In genomic region chr17:50361561-50362480, GRCh38 we compare ENCODE assay signal across 8 cellular contexts. TPM values are rescaled to one million over a fixed set of nuclear protein-coding genes. Genes with fewer than 3 reads are reported as not detected.
A peak's percentile ranks its signal among the peaks of the same experiment; 100 is the strongest.
DNase-seq lines count a peak whose midpoint lies in the region; ATAC-seq, FAIRE-seq and TF ChIP-seq lines count a peak whose summit lies in the region.

No MANE protein-coding gene starts in this region.

- TF ChIP-seq RAD21 in HepG2 (CRISPR knock-in tag; IDR thresholded peaks at IDR 0.05) = peak; percentile 76

- H3K4me3 Mint-ChIP-seq in activated B cell treated with CpG ODN at 0.5 μM for 24 hours = no peak overlapping the region

- H3K4me1 Mint-ChIP-seq in activated B cell treated with CpG ODN at 0.5 μM for 24 hours = peaks cover 7% of the 10 kb centered on the region

- no peak overlapping the region for H3K27ac ChIP-seq in C4-2B
- no peak overlapping the region for H3K27ac ChIP-seq in colonic mucosa
- H3K27ac ChIP-seq in HepG2 (ENCODE audit: extremely low read length, insufficient read depth, low read length) = peak overlapping the region; percentile 24

- peak; percentile 65 for DNase-seq in NCI-H2227 (lab: John Stamatoyannopoulos, UW; ENCODE audit: unreplicated experiment)
- DNase-seq in activated B cell treated with CpG ODN at 0.5 μM for 24 hours = no peak
- DNase-seq in colonic mucosa = peak; percentile 67
- peak; percentile 75 for DNase-seq in HepG2 (ENCODE audit: low spot score)
- DNase-seq in stimulated activated CD4-positive, alpha-beta T cell treated with anti-CD3 and anti-CD28 coated beads, TNF-alpha, amount 100 ng/mL, for 1 hour (ENCODE audit: low read depth in 3 of 3, low spot score in 1 of 3) = peak in 2 of 3 donors; percentile 8 to 35

- no peaks in the 10 kb centered on the region for H3K9me3 Mint-ChIP-seq in activated B cell treated with CpG ODN at 0.5 μM for 24 hours

- H3K36me3 ChIP-seq in colonic mucosa = peaks cover 5% of the 10 kb centered on the region
- peaks cover 15 to 39% of the 10 kb centered on the region in 2 experiments for H3K36me3 ChIP-seq in HepG2 (replicated peaks in 1 of 2; ENCODE audit: control insufficient read depth in 1 of 2, insufficient read depth in 2 of 2, low read length in 2 of 2)

- peak; percentile 13 to 44; a peak in 1 of 4 replicates for TF ChIP-seq POLR2A in HepG2 (IDR thresholded peaks at IDR 0.05; ENCODE audit: insufficient read depth in 1 of 2, low read depth in 2 of 2, low read length in 2 of 2)

- in situ Hi-C loops in HepG2 (cut with HindIII; ENCODE audit: extremely low pct_ligation_motif_present, low pct_unique_long_range_greater_than_20kb) = no loop called here

- H3K4me2 ChIP-seq in HepG2 (ENCODE audit: low read depth, low read length) = no peak overlapping the region

- intact Hi-C loops in activated B cell treated with CpG ODN at 0.5 μM for 24 hours (cut with micrococcal nuclease) (loop anchor here (1.0 to 5.0 kb wide), 3 partner anchors 35 to 139 kb away; partner anchors contain the start of gene LRRC59), colonic mucosa (cut with DNase I) (loop anchor here (2.0 to 5.0 kb wide), 2 partner anchors 35 to 117 kb away; partner anchors contain the start of genes LRRC59 and RSAD1), HepG2 (cut with micrococcal nuclease; ENCODE audit: unreplicated experiment) (loop anchor here (1.0 kb wide), 1 partner anchor 117 kb away; no protein-coding TSS in a partner anchor)

- H2AFZ ChIP-seq in HepG2 (ENCODE audit: low read length) = no peak overlapping the region

- no peaks in the 10 kb centered on the region for H3K27me3 ChIP-seq in colonic mucosa
- no peaks in the 10 kb centered on the region for H3K27me3 ChIP-seq in HepG2 (ENCODE audit: control insufficient read depth in 1 of 2, insufficient read depth in 2 of 2, low read length in 2 of 2)

- no peaks in the 10 kb centered on the region for H3K79me2 ChIP-seq in HepG2 (ENCODE audit: insufficient read depth, low read length)

- H3K4me3 ChIP-seq in colonic mucosa (no peak overlapping the region), HepG2 (replicated peaks in 1 of 3; ENCODE audit: insufficient read depth in 1 of 3, low read depth in 2 of 3, low read length in 3 of 3) (no peak overlapping the region)

- CTCF ChIA-PET in activated B cell treated with CpG ODN at 0.5 μM for 24 hours (lab: Charles Lee) (interaction anchor here (0.7 to 4.1 kb wide), 18 partner anchors 9 to 162 kb away, joined by 3 to 29 read pairs (median 5); partner anchors contain the start of genes LRRC59, RSAD1 and XYLT2), HepG2 (lab: Yijun Ruan, JAX; ENCODE audit: low intra/inter-chr PET ratio, low total read pairs) (interaction anchor here (0.8 to 2.0 kb wide), 2 partner anchors 36 to 117 kb away, joined by 3 to 20 read pairs; partner anchors contain the start of genes LRRC59 and RSAD1)

- no peak for TF ChIP-seq EP300 in HepG2 (IDR thresholded peaks at IDR 0.05; ENCODE audit: low read depth in 2 of 2, low read length in 2 of 2)
- TF ChIP-seq EP300 in HepG2 (CRISPR knock-in tag; IDR thresholded peaks at IDR 0.05; ENCODE audit: borderline replicate concordance) = no peak

- peak; percentile 97 for FAIRE-seq in HepG2 (lab: Jason Lieb, UNC)

- peaks cover 5% of the 10 kb centered on the region for H3K4me1 ChIP-seq in colonic mucosa
- peaks cover 44% of the 10 kb centered on the region for H3K4me1 ChIP-seq in HepG2 (ENCODE audit: insufficient read depth, low read length)

- H3K27me3 Mint-ChIP-seq in activated B cell treated with CpG ODN at 0.5 μM for 24 hours = no peaks in the 10 kb centered on the region

- H3K9ac ChIP-seq in colonic mucosa (ENCODE audit: low read depth in 2 of 2, low read length in 2 of 2) (peak overlapping the region; percentile 3 to 18), HepG2 (ENCODE audit: insufficient read depth, low read depth, low read length) (no peak overlapping the region)

- H4K20me1 ChIP-seq in HepG2 (ENCODE audit: insufficient read depth, low read length) = no peaks in the 10 kb centered on the region

- no peaks in the 10 kb centered on the region for H3K9me3 ChIP-seq in colonic mucosa
- H3K9me3 ChIP-seq in HepG2 (ENCODE audit: low read length) = no peaks in the 10 kb centered on the region

- TSS peak; percentile 23 for BruUV-seq in HepG2 (replicated peaks; lab: Mats Ljungman, UMichigan)

- WGBS in HepG2 (ENCODE audit: low lambda C conversion rate) = 33% methylated on average over 11 of the region's 11 CpGs

- ATAC-seq in GM21515 (IDR thresholded peaks at IDR 0.05; ENCODE audit: unreplicated experiment) (peak; percentile 51), activated B cell treated with CpG ODN at 0.5 μM for 24 hours (ENCODE audit: low read depth) (peak; percentile 97), HepG2 (peak; percentile 70), GM21381 (IDR thresholded peaks at IDR 0.05; ENCODE audit: unreplicated experiment) (no peak)

- POLR2A ChIA-PET in activated B cell treated with CpG ODN at 0.5 μM for 24 hours (lab: Charles Lee) = interaction anchor here (0.9 to 2.0 kb wide), 5 partner anchors 10 to 117 kb away, joined by 3 to 9 read pairs (median 7); partner anchors contain the start of genes LRRC59 and RSAD1
- POLR2A ChIA-PET in HepG2 (lab: Yijun Ruan, JAX) = interaction anchor here (0.7 to 2.7 kb wide), 10 partner anchors 9 to 181 kb away, joined by 3 to 21 read pairs (median 6); partner anchors contain the start of genes LRRC59 and XYLT2

- H3K36me3 Mint-ChIP-seq in activated B cell treated with CpG ODN at 0.5 μM for 24 hours (ENCODE audit: low read depth) = peaks cover 46% of the 10 kb centered on the region

- H3K27ac Mint-ChIP-seq in activated B cell treated with CpG ODN at 0.5 μM for 24 hours = peak overlapping the region; percentile 70

- TF ChIP-seq CTCF in C4-2B (conservative IDR thresholded peaks at IDR 0.05) (peak; percentile 93), activated B cell treated with CpG ODN at 0.5 μM for 24 hours (IDR thresholded peaks at IDR 0.05) (peak; percentile 30), colonic mucosa (IDR thresholded peaks at IDR 0.05) (peak; percentile 85), HepG2 (CRISPR knock-in tag; IDR thresholded peaks at IDR 0.05) (peak; percentile 90)

RNA-seq across cellular contexts. Expression of gene MRPL27, which starts 11.2 kb away (rescaled TPM):
- total RNA-seq in activated B cell treated with CpG ODN at 0.5 μM for 24 hours = 45.0 and 49.2 TPM in 2 replicates
- 100 to 1,000 TPM in 1 of 2 donors, 10 to 100 TPM in 1; 71.7 to 135 TPM for total RNA-seq in colonic mucosa
- total RNA-seq in HepG2 (2016; rRNA removed; fragmentation: Illumina TruSeq; extraction: Trizol) = 217 and 294 TPM in 2 replicates
- 159 and 163 TPM in 2 replicates for total RNA-seq in HepG2 (2016; cell fraction: cytosol; rRNA removed; fragmentation: Illumina TruSeq; extraction: Trizol; ENCODE audit: low read depth)
- total RNA-seq in HepG2 (2016; cell fraction: insoluble cytoplasmic fraction; rRNA removed; fragmentation: Illumina TruSeq; extraction: Trizol) = 225 and 322 TPM in 2 replicates
- 113 and 118 TPM in 2 replicates for total RNA-seq in HepG2 (2016; cell fraction: membrane; rRNA removed; fragmentation: Illumina TruSeq; extraction: Trizol)
- 94.1 and 102 TPM in 2 replicates for total RNA-seq in HepG2 (2016; cell fraction: nucleus; rRNA removed; fragmentation: Illumina TruSeq; extraction: Trizol)
- 131 and 137 TPM in 2 replicates for polyA plus RNA-seq in HepG2 (2011; rRNA removed)
- 178 and 188 TPM in 2 replicates for polyA plus RNA-seq in HepG2 (2011; cell fraction: cytosol; rRNA removed)
- 65.8 and 77.3 TPM in 2 replicates for polyA plus RNA-seq in HepG2 (2011; cell fraction: nucleus; rRNA removed)
- polyA plus RNA-seq in HepG2 (2012) = 92.3 and 97.7 TPM in 2 replicates
- 113 and 115 TPM in 2 replicates for polyA plus RNA-seq in HepG2 (2016; cell fraction: cytosol; fragmentation: Illumina TruSeq; extraction: Trizol; ENCODE audit: low read depth)
- polyA plus RNA-seq in HepG2 (2016; cell fraction: insoluble cytoplasmic fraction; fragmentation: Illumina TruSeq; extraction: Trizol; ENCODE audit: low read depth) = 260 and 314 TPM in 2 replicates
- 75.9 and 83.5 TPM in 2 replicates for polyA plus RNA-seq in HepG2 (2016; cell fraction: membrane; fragmentation: Illumina TruSeq; extraction: Trizol; ENCODE audit: low read depth)
- 124 and 142 TPM in 2 replicates for polyA plus RNA-seq in HepG2 (2016; cell fraction: nucleus; fragmentation: Illumina TruSeq; extraction: Trizol; ENCODE audit: insufficient read depth, low read depth)
- polyA minus RNA-seq in HepG2 (2011; rRNA and poly(A)+ RNA removed; ENCODE audit: low replicate concordance) = 68.9 and 78.1 TPM in 2 replicates
- 21.0 and 23.5 TPM in 2 replicates for polyA minus RNA-seq in HepG2 (2011; cell fraction: cytosol; rRNA and poly(A)+ RNA removed)
- polyA minus RNA-seq in HepG2 (2011; cell fraction: nucleus; rRNA and poly(A)+ RNA removed) = 83.2 and 89.1 TPM in 2 replicates

RNA-seq across cellular contexts. Expression of gene EME1, which starts 11.2 kb away (rescaled TPM):
- total RNA-seq in activated B cell treated with CpG ODN at 0.5 μM for 24 hours = 3.1 and 3.6 TPM in 2 replicates
- total RNA-seq in colonic mucosa = 10 to 100 TPM in 1 of 2 donors, 1 to 10 TPM in 1; 1.8 to 10.1 TPM
- total RNA-seq in HepG2 (2016; rRNA removed; fragmentation: Illumina TruSeq; extraction: Trizol) = 17.3 and 24.6 TPM in 2 replicates
- 6.4 and 7.4 TPM in 2 replicates for total RNA-seq in HepG2 (2016; cell fraction: cytosol; rRNA removed; fragmentation: Illumina TruSeq; extraction: Trizol; ENCODE audit: low read depth)
- total RNA-seq in HepG2 (2016; cell fraction: insoluble cytoplasmic fraction; rRNA removed; fragmentation: Illumina TruSeq; extraction: Trizol) = 17.1 and 25.6 TPM in 2 replicates
- 7.7 and 8.9 TPM in 2 replicates for total RNA-seq in HepG2 (2016; cell fraction: membrane; rRNA removed; fragmentation: Illumina TruSeq; extraction: Trizol)
- total RNA-seq in HepG2 (2016; cell fraction: nucleus; rRNA removed; fragmentation: Illumina TruSeq; extraction: Trizol) = 28.4 and 31.8 TPM in 2 replicates
- polyA plus RNA-seq in HepG2 (2011; rRNA removed) = 13.4 and 20.7 TPM in 2 replicates
- polyA plus RNA-seq in HepG2 (2011; cell fraction: cytosol; rRNA removed) = 4.7 and 7.1 TPM in 2 replicates
- polyA plus RNA-seq in HepG2 (2011; cell fraction: nucleus; rRNA removed) = 58.4 and 108 TPM in 2 replicates
- 6.6 and 17.5 TPM in 2 replicates for polyA plus RNA-seq in HepG2 (2012)
- polyA plus RNA-seq in HepG2 (2016; cell fraction: cytosol; fragmentation: Illumina TruSeq; extraction: Trizol; ENCODE audit: low read depth) = 1.3 and 1.6 TPM in 2 replicates
- 13.3 and 16.0 TPM in 2 replicates for polyA plus RNA-seq in HepG2 (2016; cell fraction: insoluble cytoplasmic fraction; fragmentation: Illumina TruSeq; extraction: Trizol; ENCODE audit: low read depth)
- 2.3 and 3.2 TPM in 2 replicates for polyA plus RNA-seq in HepG2 (2016; cell fraction: membrane; fragmentation: Illumina TruSeq; extraction: Trizol; ENCODE audit: low read depth)
- 65.8 and 68.9 TPM in 2 replicates for polyA plus RNA-seq in HepG2 (2016; cell fraction: nucleus; fragmentation: Illumina TruSeq; extraction: Trizol; ENCODE audit: insufficient read depth, low read depth)
- polyA minus RNA-seq in HepG2 (2011; rRNA and poly(A)+ RNA removed; ENCODE audit: low replicate concordance) = 6.9 and 17.6 TPM in 2 replicates
- 5.3 and 5.4 TPM in 2 replicates for polyA minus RNA-seq in HepG2 (2011; cell fraction: cytosol; rRNA and poly(A)+ RNA removed)
- polyA minus RNA-seq in HepG2 (2011; cell fraction: nucleus; rRNA and poly(A)+ RNA removed) = 14.9 and 18.7 TPM in 2 replicates

RNA-seq across cellular contexts. Expression of gene XYLT2, which starts 15.9 kb away (rescaled TPM):
- total RNA-seq in activated B cell treated with CpG ODN at 0.5 μM for 24 hours (20.3 and 21.4 TPM in 2 replicates), colonic mucosa (10 to 100 TPM; 15.6 to 28.5 TPM), HepG2 (2016; rRNA removed; fragmentation: Illumina TruSeq; extraction: Trizol) (7.5 and 22.1 TPM in 2 replicates)
- total RNA-seq in HepG2 (2016; cell fraction: cytosol; rRNA removed; fragmentation: Illumina TruSeq; extraction: Trizol; ENCODE audit: low read depth) = 10.5 and 11.7 TPM in 2 replicates
- 6.2 and 23.3 TPM in 2 replicates for total RNA-seq in HepG2 (2016; cell fraction: insoluble cytoplasmic fraction; rRNA removed; fragmentation: Illumina TruSeq; extraction: Trizol)
- 9.8 and 10.1 TPM in 2 replicates for total RNA-seq in HepG2 (2016; cell fraction: membrane; rRNA removed; fragmentation: Illumina TruSeq; extraction: Trizol)
- total RNA-seq in HepG2 (2016; cell fraction: nucleus; rRNA removed; fragmentation: Illumina TruSeq; extraction: Trizol) = 20.2 and 23.1 TPM in 2 replicates
- polyA plus RNA-seq in HepG2 (2011; rRNA removed) = 17.0 and 22.7 TPM in 2 replicates
- polyA plus RNA-seq in HepG2 (2011; cell fraction: cytosol; rRNA removed) = 9.6 and 15.4 TPM in 2 replicates
- 39.0 and 41.1 TPM in 2 replicates for polyA plus RNA-seq in HepG2 (2011; cell fraction: nucleus; rRNA removed)
- polyA plus RNA-seq in HepG2 (2012) = 13.3 and 17.4 TPM in 2 replicates
- 1.4 and 1.5 TPM in 2 replicates for polyA plus RNA-seq in HepG2 (2016; cell fraction: cytosol; fragmentation: Illumina TruSeq; extraction: Trizol; ENCODE audit: low read depth)
- polyA plus RNA-seq in HepG2 (2016; cell fraction: insoluble cytoplasmic fraction; fragmentation: Illumina TruSeq; extraction: Trizol; ENCODE audit: low read depth) = 4.9 and 6.1 TPM in 2 replicates
- 2.1 and 2.5 TPM in 2 replicates for polyA plus RNA-seq in HepG2 (2016; cell fraction: membrane; fragmentation: Illumina TruSeq; extraction: Trizol; ENCODE audit: low read depth)
- polyA plus RNA-seq in HepG2 (2016; cell fraction: nucleus; fragmentation: Illumina TruSeq; extraction: Trizol; ENCODE audit: insufficient read depth, low read depth) = 37.4 and 38.2 TPM in 2 replicates
- polyA minus RNA-seq in HepG2 (2011; rRNA and poly(A)+ RNA removed; ENCODE audit: low replicate concordance) = 34.0 and 72.4 TPM in 2 replicates
- 22.9 and 27.6 TPM in 2 replicates for polyA minus RNA-seq in HepG2 (2011; cell fraction: cytosol; rRNA and poly(A)+ RNA removed)
- 14.0 and 16.7 TPM in 2 replicates for polyA minus RNA-seq in HepG2 (2011; cell fraction: nucleus; rRNA and poly(A)+ RNA removed)

RNA-seq across cellular contexts. Expression of gene LRRC59, which starts 35.5 kb away (rescaled TPM):
- 41.8 and 42.0 TPM in 2 replicates for total RNA-seq in activated B cell treated with CpG ODN at 0.5 μM for 24 hours
- total RNA-seq in colonic mucosa = 100 to 1,000 TPM; 147 to 265 TPM
- total RNA-seq in HepG2 (2016; rRNA removed; fragmentation: Illumina TruSeq; extraction: Trizol) = 222 and 239 TPM in 2 replicates
- total RNA-seq in HepG2 (2016; cell fraction: cytosol; rRNA removed; fragmentation: Illumina TruSeq; extraction: Trizol; ENCODE audit: low read depth) = 75.0 and 83.4 TPM in 2 replicates
- 213 and 234 TPM in 2 replicates for total RNA-seq in HepG2 (2016; cell fraction: insoluble cytoplasmic fraction; rRNA removed; fragmentation: Illumina TruSeq; extraction: Trizol)
- 172 and 182 TPM in 2 replicates for total RNA-seq in HepG2 (2016; cell fraction: membrane; rRNA removed; fragmentation: Illumina TruSeq; extraction: Trizol)
- 115 and 124 TPM in 2 replicates for total RNA-seq in HepG2 (2016; cell fraction: nucleus; rRNA removed; fragmentation: Illumina TruSeq; extraction: Trizol)
- polyA plus RNA-seq in HepG2 (2011; rRNA removed) = 87.3 and 93.2 TPM in 2 replicates
- polyA plus RNA-seq in HepG2 (2011; cell fraction: cytosol; rRNA removed) = 57.2 and 66.4 TPM in 2 replicates
- polyA plus RNA-seq in HepG2 (2011; cell fraction: nucleus; rRNA removed) = 50.6 and 58.7 TPM in 2 replicates
- 90.0 and 114 TPM in 2 replicates for polyA plus RNA-seq in HepG2 (2012)
- polyA plus RNA-seq in HepG2 (2016; cell fraction: cytosol; fragmentation: Illumina TruSeq; extraction: Trizol; ENCODE audit: low read depth) = 59.8 and 73.7 TPM in 2 replicates
- 202 and 242 TPM in 2 replicates for polyA plus RNA-seq in HepG2 (2016; cell fraction: insoluble cytoplasmic fraction; fragmentation: Illumina TruSeq; extraction: Trizol; ENCODE audit: low read depth)
- 104 and 113 TPM in 2 replicates for polyA plus RNA-seq in HepG2 (2016; cell fraction: membrane; fragmentation: Illumina TruSeq; extraction: Trizol; ENCODE audit: low read depth)
- 152 and 155 TPM in 2 replicates for polyA plus RNA-seq in HepG2 (2016; cell fraction: nucleus; fragmentation: Illumina TruSeq; extraction: Trizol; ENCODE audit: insufficient read depth, low read depth)
- 159 and 165 TPM in 2 replicates for polyA minus RNA-seq in HepG2 (2011; rRNA and poly(A)+ RNA removed; ENCODE audit: low replicate concordance)
- 74.4 and 77.8 TPM in 2 replicates for polyA minus RNA-seq in HepG2 (2011; cell fraction: cytosol; rRNA and poly(A)+ RNA removed)
- 73.0 and 88.5 TPM in 2 replicates for polyA minus RNA-seq in HepG2 (2011; cell fraction: nucleus; rRNA and poly(A)+ RNA removed)

Comparison
In these comparisons a context has a peak if more than half of its experiments do, and no peak if none do; other contexts are left out.
1. CTCF ChIP-seq: peak in every context shown above with its lines; median percentile 93 in C4-2B; 90 in HepG2; 85 in colonic mucosa; 30 in activated B cell treated with CpG ODN at 0.5 μM for 24 hours.